Comparison of ENCODE assay signal across 17 cellular contexts in the genomic region with DNA sequence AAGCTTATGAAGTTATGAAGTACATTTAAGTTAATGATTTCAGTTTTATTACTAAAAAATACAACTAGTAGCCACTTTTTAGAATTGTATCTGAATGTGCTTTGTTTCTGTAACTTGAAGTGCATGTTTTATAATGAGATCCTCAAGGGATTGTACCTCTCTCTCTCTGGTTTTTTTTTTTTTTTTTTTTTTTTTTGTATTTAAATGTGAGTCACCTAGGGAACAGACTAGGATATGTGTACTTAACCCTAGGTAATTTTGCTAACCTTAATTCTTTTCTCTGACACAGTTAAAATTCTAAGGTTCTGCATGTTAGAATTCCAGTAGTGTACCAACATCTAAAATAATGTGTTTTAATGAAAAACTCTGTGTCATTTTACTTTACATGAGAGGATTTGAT. TPM values are rescaled to one million over a fixed set of nuclear protein-coding genes. Genes with fewer than 3 reads are reported as not detected.
DNase-seq lines count a peak whose midpoint lies in the region; ATAC-seq, FAIRE-seq and TF ChIP-seq lines count a peak whose summit lies in the region.
"Had no signal": no experiment of that assay in that cellular context is flagged by ENCODE, and none has a peak within 500 bp of the region (broad histone marks: within the 10 kb centered on the region; RNA-seq: fewer than 3 reads in every experiment).

No MANE protein-coding gene starts in this region.

- peaks cover 12% of the 10 kb centered on the region for H3F3A ChIP-seq in PC-9 (ENCODE audit: insufficient read depth, low read depth)

- H2AFZ ChIP-seq in PC-9, result no peak overlapping the region

- intact Hi-C loops in PC-9 (cut with micrococcal nuclease; ENCODE audit: unreplicated experiment), result loop anchor here (2.0 kb wide), 2 partner anchors 43 to 59 kb away; partner anchors contain the start of gene CDC42SE2
- intact Hi-C loops in dendritic cell treated with granulocyte-macrophage colony-stimulating factor and Interleukin-4, amounts not matched to agents 40 ng/mL and 50 ng/mL, for 4 days (cut with micrococcal nuclease), result loop anchor here (5.0 kb wide), 1 partner anchor 34 kb away; no protein-coding TSS in a partner anchor
- intact Hi-C loops in pancreas (cut with DNase I), result no loop called here

- peaks cover 14% of the 10 kb centered on the region; the same call in 1 of the 2 replicates for H4K20me1 ChIP-seq in PC-9 (ENCODE audit: insufficient read depth)

- no peaks in the 10 kb centered on the region for H3K9me2 ChIP-seq in PC-9 (ENCODE audit: insufficient read depth)
- H3K9me2 ChIP-seq: SK-N-SH had no signal

- FAIRE-seq in pancreas (lab: Jason Lieb, UNC), result no peak

- no peak for DNase-seq in activated T-cell treated with anti-CD3 and anti-CD28 coated beads, Interleukin-2, amount 50 U/mL, for 4 hours
- no peak for DNase-seq in activated T-cell treated with anti-CD3 and anti-CD28 coated beads, Interleukin-2, amount 50 U/mL, for 48 hours
- peak in 1 of 2 experiments; percentile 39 for DNase-seq in PC-9
- no peak for DNase-seq in pancreas
- DNase-seq in RKO (ENCODE audit: low spot score), result no peak
- DNase-seq in H7, result no peak
- DNase-seq in NCI-H1694 (lab: John Stamatoyannopoulos, UW), result no peak
- DNase-seq: activated naive CD4-positive, alpha-beta T cell treated with anti-CD3 and anti-CD28 coated beads, Interleukin-2, amount 50 U/mL, for 16 hours; Caco-2; left ventricle myocardium inferior; NCI-H1694 treated with DMSO at 0.1 percent for 48 hours; NCI-H524; OCI-M1; psoas muscle; SK-N-SH had no signal

- H3K4me1 ChIP-seq in PC-9 (replicated peaks; ENCODE audit: insufficient read depth), result peaks cover 8% of the 10 kb centered on the region
- H3K4me1 ChIP-seq in pancreas, result peaks cover 6 to 21% (median 15%) of the 10 kb centered on the region in 3 donors
- H3K4me1 ChIP-seq: Caco-2 had no signal

- POLR2A ChIA-PET in PC-9 (lab: Charles Lee; ENCODE audit: unreplicated experiment), result no interaction called here

- CTCF ChIA-PET in PC-9 (lab: Charles Lee), result interaction anchor here (0.5 kb wide), 1 partner anchor 40 kb away, joined by 4 read pairs; no protein-coding TSS in a partner anchor

- no peak for ATAC-seq in activated T-cell treated with anti-CD3 and anti-CD28 coated beads, Interleukin-2, amount 50 U/mL, for 4 hours
- ATAC-seq in pancreas, result peak; percentile 42 to 70 (median 62)
- ATAC-seq: psoas muscle had no signal

- H3K79me2 ChIP-seq in PC-9 (ENCODE audit: low read depth), result peaks cover 31% of the 10 kb centered on the region

- no peaks in the 10 kb centered on the region for H3K27me3 Mint-ChIP-seq in activated T-cell treated with anti-CD3 and anti-CD28 coated beads, Interleukin-2, amount 50 U/mL, for 4 hours (ENCODE audit: low read depth)
- no peaks in the 10 kb centered on the region for H3K27me3 Mint-ChIP-seq in dendritic cell treated with granulocyte-macrophage colony-stimulating factor and Interleukin-4, amounts not matched to agents 40 ng/mL and 50 ng/mL, for 4 days

- H3K4me3 ChIP-seq in PC-9 (no peak overlapping the region), pancreas (no peak overlapping the region), H7 (ENCODE audit: insufficient read depth, low read depth, low read length) (no peak overlapping the region)
- H3K4me3 ChIP-seq: left ventricle myocardium inferior, psoas muscle, vagina had no signal

- H3K27ac ChIP-seq in PC-9, result no peak overlapping the region
- no peak overlapping the region for H3K27ac ChIP-seq in pancreas
- H3K27ac ChIP-seq: left ventricle myocardium inferior, psoas muscle, vagina had no signal

- TF ChIP-seq CTCF in PC-9 (conservative IDR thresholded peaks at IDR 0.05) (no peak), pancreas (IDR thresholded peaks at IDR 0.05) (no peak)

- H3K36me3 ChIP-seq in PC-9 (ENCODE audit: low read depth) (peaks cover 3% of the 10 kb centered on the region; the same call in 1 of the 2 replicates), pancreas (no peaks in the 10 kb centered on the region), H7 (replicated peaks; ENCODE audit: control insufficient read depth, insufficient read depth, low read length) (no peaks in the 10 kb centered on the region)
- H3K36me3 ChIP-seq: vagina had no signal

- peak overlapping the region; percentile 71 for H3K27ac Mint-ChIP-seq in dendritic cell treated with granulocyte-macrophage colony-stimulating factor and Interleukin-4, amounts not matched to agents 40 ng/mL and 50 ng/mL, for 4 days

- H3K9me3 ChIP-seq in PC-9 (ENCODE audit: insufficient read depth, low read depth) (no peaks in the 10 kb centered on the region), pancreas (no peaks in the 10 kb centered on the region)
- H3K9me3 ChIP-seq: Caco-2, left ventricle myocardium inferior, psoas muscle, SK-N-SH, vagina had no signal

- BruUV-seq in PC-9 (replicated peaks; lab: Mats Ljungman, UMichigan), result no TSS peak

- H3K4me2 ChIP-seq in PC-9, result peak overlapping the region; percentile 6; the same call in 1 of the 2 replicates
- H3K4me2 ChIP-seq: SK-N-SH had no signal

- H3K4me3 Mint-ChIP-seq in activated T-cell treated with anti-CD3 and anti-CD28 coated beads, Interleukin-2, amount 50 U/mL, for 4 hours, result peak overlapping the region; percentile 35
- H3K4me3 Mint-ChIP-seq in dendritic cell treated with granulocyte-macrophage colony-stimulating factor and Interleukin-4, amounts not matched to agents 40 ng/mL and 50 ng/mL, for 4 days, result no peak overlapping the region

- peaks cover 74% of the 10 kb centered on the region for H3K4me1 Mint-ChIP-seq in activated T-cell treated with anti-CD3 and anti-CD28 coated beads, Interleukin-2, amount 50 U/mL, for 4 hours (ENCODE audit: low read depth)
- peaks cover 44% of the 10 kb centered on the region for H3K4me1 Mint-ChIP-seq in dendritic cell treated with granulocyte-macrophage colony-stimulating factor and Interleukin-4, amounts not matched to agents 40 ng/mL and 50 ng/mL, for 4 days (ENCODE audit: low read depth)

- H3K27me3 ChIP-seq in PC-9 (ENCODE audit: insufficient read depth, low read depth) (no peaks in the 10 kb centered on the region), pancreas (no peaks in the 10 kb centered on the region), H7 (ENCODE audit: control insufficient read depth, insufficient read depth, low read length) (no peaks in the 10 kb centered on the region)
- H3K27me3 ChIP-seq: vagina had no signal

- H3K36me3 Mint-ChIP-seq in activated T-cell treated with anti-CD3 and anti-CD28 coated beads, Interleukin-2, amount 50 U/mL, for 4 hours (ENCODE audit: insufficient read depth), result peaks cover 32% of the 10 kb centered on the region
- peaks cover 34% of the 10 kb centered on the region for H3K36me3 Mint-ChIP-seq in dendritic cell treated with granulocyte-macrophage colony-stimulating factor and Interleukin-4, amounts not matched to agents 40 ng/mL and 50 ng/mL, for 4 days (ENCODE audit: low read depth)

- no peaks in the 10 kb centered on the region for H3K9me3 Mint-ChIP-seq in activated T-cell treated with anti-CD3 and anti-CD28 coated beads, Interleukin-2, amount 50 U/mL, for 4 hours
- H3K9me3 Mint-ChIP-seq in dendritic cell treated with granulocyte-macrophage colony-stimulating factor and Interleukin-4, amounts not matched to agents 40 ng/mL and 50 ng/mL, for 4 days, result no peaks in the 10 kb centered on the region

RNA-seq across cellular contexts. Expression of gene CDC42SE2, which starts 59.5 kb away (rescaled TPM):
- total RNA-seq in activated T-cell treated with anti-CD3 and anti-CD28 coated beads, Interleukin-2, amount 50 U/mL, for 4 hours, result 100 to 1,000 TPM in 1 of 3 donors, 10 to 100 TPM in 2; 89.3 to 103 (median 97.5) TPM
- total RNA-seq in PC-9 (2021), result 27.3 and 32.8 TPM in 2 replicates
- total RNA-seq in pancreas, result 10 to 100 TPM; 16.5 to 30.5 (median 22.3) TPM
- polyA plus RNA-seq in pancreas, result 10 to 100 TPM; 10.7 to 20.5 TPM
- 25.9 and 36.6 TPM in 2 replicates for total RNA-seq in H7 (2014; rRNA removed; shearing (Covaris generic))

Comparison
In these comparisons a context has a peak if more than half of its experiments do, and no peak if none do; other contexts are left out.
1. ATAC-seq: peak in pancreas (4 of 4); none in activated T-cell treated with anti-CD3 and anti-CD28 coated beads, Interleukin-2, amount 50 U/mL, for 4 hours (0 of 2).
2. intact Hi-C loops: an anchor here in PC-9 (2.0 kb wide) and dendritic cell treated with granulocyte-macrophage colony-stimulating factor and Interleukin-4, amounts not matched to agents 40 ng/mL and 50 ng/mL, for 4 days (5.0 kb wide); none called in pancreas.